16 cellular contexts compared by ENCODE assay signal in the genomic region with DNA sequence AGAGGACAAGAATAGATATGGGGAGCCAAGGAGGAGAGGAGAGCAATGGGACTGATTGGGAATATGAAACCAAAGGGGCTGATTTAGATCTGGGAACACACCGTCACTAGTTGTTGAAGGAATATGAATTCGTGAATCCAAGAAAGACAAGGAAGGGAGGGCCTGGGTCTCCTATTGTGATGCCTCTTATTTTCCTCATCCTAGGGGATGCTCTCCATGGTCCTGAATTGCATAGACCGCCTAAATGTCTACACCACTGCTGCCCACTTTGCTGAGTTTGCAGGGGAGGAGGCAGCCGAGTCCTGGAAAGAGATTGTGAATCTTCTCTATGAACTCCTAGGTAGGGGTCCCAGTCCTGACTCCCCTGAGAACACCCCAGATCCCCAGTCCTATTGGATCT. TPM values are rescaled to one million over a fixed set of nuclear protein-coding genes. Genes with fewer than 3 reads are reported as not detected.
A peak's percentile ranks its signal among the peaks of the same experiment; 100 is the strongest.
DNase-seq lines count a peak whose midpoint lies in the region; ATAC-seq and TF ChIP-seq lines count a peak whose summit lies in the region.
"Had no signal": no experiment of that assay in that cellular context is flagged by ENCODE, and none has a peak within 500 bp of the region (broad histone marks: within the 10 kb centered on the region; RNA-seq: fewer than 3 reads in every experiment).

No MANE protein-coding gene starts in this region.

- intact Hi-C loops in uterus (cut with DNase I; ENCODE audit: low total_unique reads) = no loop called here

- no peak for ATAC-seq in effector memory CD8-positive, alpha-beta T cell (replicated peaks)
- ATAC-seq: activated CD4-positive, CD25-positive, alpha-beta regulatory T cell treated with anti-CD3 and anti-CD28 coated beads, Interleukin-2, amount 50 U/mL, for 24 hours had no signal

- in situ Hi-C loops in ACHN (cut with HindIII; ENCODE audit: low pct_ligation_motif_present, low pct_unique_long_range_greater_than_20kb, low sequenced_read_pairs) = no loop called here
- in situ Hi-C loops in HAP-1 (cut with MboI; ENCODE audit: low sequenced_read_pairs) = no loop called here

- TF ChIP-seq POLR2A in uterus (IDR thresholded peaks at IDR 0.05) = no peak

- no peak overlapping the region for H3K27ac Mint-ChIP-seq in effector memory CD8-positive, alpha-beta T cell
- H3K27ac Mint-ChIP-seq: brain had no signal

- H3K4me1 ChIP-seq in HAP-1 (no peaks in the 10 kb centered on the region), uterus (no peaks in the 10 kb centered on the region)

- TF ChIP-seq CTCF in fibroblast of the aortic adventitia (IDR thresholded peaks at IDR 0.05; ENCODE audit: insufficient read depth, low read length) (no peak), uterus (IDR thresholded peaks at IDR 0.05) (no peak)

- peaks cover 2% of the 10 kb centered on the region for H3K36me3 Mint-ChIP-seq in effector memory CD8-positive, alpha-beta T cell (ENCODE audit: insufficient read depth)

- DNase-seq in ACHN (peak; percentile 18), HAP-1 (ENCODE audit: low spot score in 2 of 2) (peak; percentile 40 to 62), fibroblast of the aortic adventitia (ENCODE audit: low read depth) (peak; percentile 16), NCI-H345 (lab: John Stamatoyannopoulos, UW) (no peak), NCI-H2081 treated with DMSO at 0.1 percent for 48 hours (lab: John Stamatoyannopoulos, UW) (no peak), uterus (no peak)
- DNase-seq in effector memory CD8-positive, alpha-beta T cell = no peak
- DNase-seq: erythroblast, GF-D8, NCI-H1092, NCI-H526 treated with DMSO at 0.1 percent for 48 hours, SIG-M5 had no signal

- H3K9me3 ChIP-seq in HAP-1 (no peaks in the 10 kb centered on the region), uterus (no peaks in the 10 kb centered on the region)

- H3K27me3 Mint-ChIP-seq in effector memory CD8-positive, alpha-beta T cell = peaks cover 13 to 17% of the 10 kb centered on the region in 2 donors

- no peak overlapping the region for H3K27ac ChIP-seq in uterus

- H3K4me1 Mint-ChIP-seq in effector memory CD8-positive, alpha-beta T cell (ENCODE audit: low read depth in 2 of 2) = no peaks in the 10 kb centered on the region
- H3K4me1 Mint-ChIP-seq: brain had no signal

- no peaks in the 10 kb centered on the region for H3K36me3 ChIP-seq in HAP-1 (replicated peaks)
- no peaks in the 10 kb centered on the region for H3K36me3 ChIP-seq in uterus

- no peak overlapping the region for H3K4me3 Mint-ChIP-seq in effector memory CD8-positive, alpha-beta T cell
- H3K4me3 Mint-ChIP-seq: brain had no signal

- H3K27me3 ChIP-seq in HAP-1 (ENCODE audit: low read depth) = no peaks in the 10 kb centered on the region
- no peaks in the 10 kb centered on the region for H3K27me3 ChIP-seq in uterus

- H3K4me3 ChIP-seq in HAP-1 (no peak overlapping the region), fibroblast of the aortic adventitia (ENCODE audit: low read depth, low read length) (no peak overlapping the region), uterus (no peak overlapping the region)

- no peaks in the 10 kb centered on the region for H3K9me3 Mint-ChIP-seq in effector memory CD8-positive, alpha-beta T cell

TF ChIP-seq in PFSK-1, 5 proteins besides CTCF, POLR2A, EP300 and RAD21:
- no peak for TF ChIP-seq SIN3A (IDR thresholded peaks at IDR 0.05; ENCODE audit: borderline replicate concordance, insufficient read depth, low read length)
- no peak for TF ChIP-seq POLR2AphosphoS5 (IDR thresholded peaks at IDR 0.05; ENCODE audit: low read depth, low read length)
- TF ChIP-seq FOXP2 (optimal IDR thresholded peaks at IDR 0.05; ENCODE audit: borderline replicate concordance, extremely low read depth, extremely low read length, insufficient read depth) = no peak
- TF ChIP-seq, protein P1, sequence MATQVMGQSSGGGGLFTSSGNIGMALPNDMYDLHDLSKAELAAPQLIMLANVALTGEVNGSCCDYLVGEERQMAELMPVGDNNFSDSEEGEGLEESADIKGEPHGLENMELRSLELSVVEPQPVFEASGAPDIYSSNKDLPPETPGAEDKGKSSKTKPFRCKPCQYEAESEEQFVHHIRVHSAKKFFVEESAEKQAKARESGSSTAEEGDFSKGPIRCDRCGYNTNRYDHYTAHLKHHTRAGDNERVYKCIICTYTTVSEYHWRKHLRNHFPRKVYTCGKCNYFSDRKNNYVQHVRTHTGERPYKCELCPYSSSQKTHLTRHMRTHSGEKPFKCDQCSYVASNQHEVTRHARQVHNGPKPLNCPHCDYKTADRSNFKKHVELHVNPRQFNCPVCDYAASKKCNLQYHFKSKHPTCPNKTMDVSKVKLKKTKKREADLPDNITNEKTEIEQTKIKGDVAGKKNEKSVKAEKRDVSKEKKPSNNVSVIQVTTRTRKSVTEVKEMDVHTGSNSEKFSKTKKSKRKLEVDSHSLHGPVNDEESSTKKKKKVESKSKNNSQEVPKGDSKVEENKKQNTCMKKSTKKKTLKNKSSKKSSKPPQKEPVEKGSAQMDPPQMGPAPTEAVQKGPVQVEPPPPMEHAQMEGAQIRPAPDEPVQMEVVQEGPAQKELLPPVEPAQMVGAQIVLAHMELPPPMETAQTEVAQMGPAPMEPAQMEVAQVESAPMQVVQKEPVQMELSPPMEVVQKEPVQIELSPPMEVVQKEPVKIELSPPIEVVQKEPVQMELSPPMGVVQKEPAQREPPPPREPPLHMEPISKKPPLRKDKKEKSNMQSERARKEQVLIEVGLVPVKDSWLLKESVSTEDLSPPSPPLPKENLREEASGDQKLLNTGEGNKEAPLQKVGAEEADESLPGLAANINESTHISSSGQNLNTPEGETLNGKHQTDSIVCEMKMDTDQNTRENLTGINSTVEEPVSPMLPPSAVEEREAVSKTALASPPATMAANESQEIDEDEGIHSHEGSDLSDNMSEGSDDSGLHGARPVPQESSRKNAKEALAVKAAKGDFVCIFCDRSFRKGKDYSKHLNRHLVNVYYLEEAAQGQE (IDR thresholded peaks at IDR 0.05; ENCODE audit: insufficient read depth in 1 of 2, low read depth in 2 of 2, low read length in 2 of 2) = peak; percentile 90 to 97
- TF ChIP-seq TAF1 (IDR thresholded peaks at IDR 0.05; ENCODE audit: borderline replicate concordance, insufficient read depth, low read length) = no peak

RNA-seq across cellular contexts. Expression of a gene that starts 21.5 kb away (rescaled TPM):
- polyA plus RNA-seq in PFSK-1 (2012; ENCODE audit: insufficient read length, low read depth) = 0.09 TPM
- total RNA-seq in fibroblast of the aortic adventitia (ENCODE audit: low replicate concordance) (under 0.01 TPM in 1 of 2 replicates, not detected in the other), uterus (1 to 10 TPM in 2 of 4 donors, under 1 TPM in 1, not detected in 1; under 0.01 to 6.2 (median 3.5) TPM)

RNA-seq across cellular contexts. Expression of a gene that starts 29.0 kb away (rescaled TPM):
- not detected for polyA plus RNA-seq in PFSK-1 (2012; ENCODE audit: insufficient read length, low read depth)
- not detected in 2 replicates for total RNA-seq in fibroblast of the aortic adventitia (ENCODE audit: low replicate concordance)
- 1 to 10 TPM in 2 of 4 donors, under 1 TPM in 1, not detected in 1; under 0.01 to 2.0 (median 1.5) TPM for total RNA-seq in uterus
- polyA plus RNA-seq: BJ had no signal

RNA-seq across cellular contexts. Expression of a gene that starts 52.1 kb away (rescaled TPM):
- polyA plus RNA-seq in PFSK-1 (2012; ENCODE audit: insufficient read length, low read depth) = 24.9 TPM
- 11.9 and 46.0 TPM in 2 replicates for total RNA-seq in fibroblast of the aortic adventitia (ENCODE audit: low replicate concordance)
- 10 to 100 TPM in 2 of 4 donors, 1 to 10 TPM in 2; 2.1 to 21.1 (median 11.7) TPM for total RNA-seq in uterus

Comparison
In these comparisons a context has a peak if more than half of its experiments do, and no peak if none do; other contexts are left out.
1. DNase-seq: peak in ACHN (single experiment), HAP-1 (2 of 2) and fibroblast of the aortic adventitia (single experiment); none in effector memory CD8-positive, alpha-beta T cell (0 of 3), NCI-H345 (single experiment), NCI-H2081 treated with DMSO at 0.1 percent for 48 hours (single experiment) and uterus (0 of 2).